In genomic region chr13:41271456-41272285, GRCh38 we compare ENCODE assay signal across 1 cellular context.
TF ChIP-seq lines count a peak whose summit lies in the region.

No MANE protein-coding gene starts in this region.

TF ChIP-seq in HepG2, 621 proteins besides CTCF, POLR2A, EP300 and RAD21:
- no peak for TF ChIP-seq NCOA1 (CRISPR knock-in tag; IDR thresholded peaks at IDR 0.05)
- TF ChIP-seq EZH2 (conservative IDR thresholded peaks at IDR 0.05; ENCODE audit: low read depth, low read length), result no peak
- no peak for TF ChIP-seq MYC (CRISPR knock-in tag; IDR thresholded peaks at IDR 0.05; ENCODE audit: borderline replicate concordance)
- TF ChIP-seq ZNF317 (CRISPR knock-in tag; IDR thresholded peaks at IDR 0.05), result peak; percentile 97
- TF ChIP-seq AHR (CRISPR knock-in tag; IDR thresholded peaks at IDR 0.05), result no peak
